In genomic region chr1:213898684-213899083, GRCh38 we compare ENCODE assay signal across 3 cellular contexts.
A peak's percentile ranks its signal among the peaks of the same experiment; 100 is the strongest.
TF ChIP-seq lines count a peak whose summit lies in the region.

No MANE protein-coding gene starts in this region.

TF ChIP-seq in HepG2, 621 proteins besides CTCF, POLR2A, EP300 and RAD21:
- peak; percentile 41; the same call in 1 of the 2 replicates for TF ChIP-seq CEBPB (IDR thresholded peaks at IDR 0.05; ENCODE audit: borderline replicate concordance, low read depth, low read length)
- TF ChIP-seq IRX3 (CRISPR knock-in tag; IDR thresholded peaks at IDR 0.05; ENCODE audit: borderline replicate concordance, low read depth), result no peak

TF ChIP-seq in IMR-90, 13 proteins besides CTCF, POLR2A, EP300 and RAD21:
- TF ChIP-seq MAZ (IDR thresholded peaks at IDR 0.05; ENCODE audit: borderline replicate concordance, low read depth, low read length) (no peak), MXI1 (IDR thresholded peaks at IDR 0.05; ENCODE audit: borderline replicate concordance, low read depth, low read length) (no peak), SMC3 (IDR thresholded peaks at IDR 0.05; ENCODE audit: low read depth, low read length) (no peak), CEBPB (IDR thresholded peaks at IDR 0.05; ENCODE audit: low read depth, low read length) (peak; percentile 67)
TF ChIP-seq in IMR-90: peak in this region for 1.

TF ChIP-seq in K562, 482 proteins besides CTCF, POLR2A, EP300 and RAD21:
- TF ChIP-seq CEBPG (CRISPR knock-in tag; IDR thresholded peaks at IDR 0.05) (no peak), CEBPG (tag; conservative IDR thresholded peaks at IDR 0.05 in 1 of 2, IDR thresholded peaks at IDR 0.05 in 1 of 2) (peak in 1 of 2 experiments; percentile 92; a peak in 3 of 4 replicates), CSDE1 (IDR thresholded peaks at IDR 0.05) (no peak), GATAD2B (IDR thresholded peaks at IDR 0.05; ENCODE audit: borderline replicate concordance) (no peak), U2AF1 (optimal IDR thresholded peaks at IDR 0.05; ENCODE audit: low read depth, low read length) (no peak), MAFF (IDR thresholded peaks at IDR 0.05; ENCODE audit: low read length) (no peak), ARID3B (CRISPR knock-in tag; IDR thresholded peaks at IDR 0.05; ENCODE audit: borderline replicate concordance) (no peak), DIDO1 (tag; IDR thresholded peaks at IDR 0.05; ENCODE audit: low read depth) (no peak), CEBPB (tag; IDR thresholded peaks at IDR 0.05) (peak; percentile 77)
